Comparison of ENCODE assay signal across 25 cellular contexts in the genomic region with DNA sequence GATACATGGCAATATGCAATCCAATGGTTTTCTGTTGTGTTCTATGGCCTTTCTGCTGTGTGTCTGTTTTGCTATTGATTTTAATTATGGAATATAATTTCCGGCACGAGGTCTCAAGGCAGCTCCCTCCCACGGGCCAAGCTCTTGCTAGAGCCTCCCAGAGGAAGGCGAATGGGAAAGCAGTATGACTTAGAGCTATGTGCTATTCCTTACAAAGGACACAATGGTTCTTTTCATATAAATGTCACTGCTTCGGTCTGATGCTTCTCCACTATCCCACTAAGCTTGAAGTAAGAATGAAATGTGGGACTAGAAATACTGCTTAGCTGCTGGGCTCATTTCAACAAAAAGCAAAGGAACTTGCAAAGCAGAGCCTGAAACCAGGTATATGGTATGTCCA.
"Had no signal": no experiment of that assay in that cellular context is flagged by ENCODE, and none has a peak within 500 bp of the region (broad histone marks: within the 10 kb centered on the region; RNA-seq: fewer than 3 reads in every experiment).

No MANE protein-coding gene starts in this region.

- H3K36me3 ChIP-seq: adrenal gland, gastrocnemius medialis had no signal

- H3K9me3 ChIP-seq: adrenal gland, body of pancreas, gastrocnemius medialis had no signal

- H3K4me3 ChIP-seq: adrenal gland, body of pancreas, gastrocnemius medialis had no signal

- DNase-seq: activated CD4-positive, alpha-beta memory T cell treated with anti-CD3 and anti-CD28 coated beads for 36 hours; activated CD4-positive, alpha-beta T cell treated with anti-CD3 and anti-CD28 coated beads for 36 hours; activated CD4-positive, alpha-beta T cell treated with anti-CD3 and anti-CD28 coated beads, Interleukin-2, amount 10 ng/mL, durations not matched to agents 24 days and 14 days; activated CD4-positive, CD25-positive, alpha-beta regulatory T cell; activated CD4-positive, CD25-positive, alpha-beta regulatory T cell treated with anti-CD3 and anti-CD28 coated beads, Interleukin-2, amount 50 U/mL, for 72 hours; activated CD8-positive, alpha-beta memory T cell treated with anti-CD3 and anti-CD28 coated beads, Interleukin-2, amount 10 ng/mL, durations not matched to agents 7 days and 5 days; activated CD8-positive, alpha-beta memory T cell treated with anti-CD3 and anti-CD28 coated beads, Interleukin-2, amount 50 U/mL, for 4 hours; activated CD8-positive, alpha-beta T cell treated with anti-CD3 and anti-CD28 coated beads, Interleukin-2, amount 10 ng/mL, durations not matched to agents 7 days and 5 days; activated effector memory CD4-positive, alpha-beta T cell treated with anti-CD3 and anti-CD28 coated beads, Interleukin-2, amount 50 U/mL, for 16 hours; activated naive CD4-positive, alpha-beta T cell treated with anti-CD3 and anti-CD28 coated beads for 36 hours; activated naive CD8-positive, alpha-beta T cell treated with anti-CD3 and anti-CD28 coated beads for 36 hours; activated naive CD8-positive, alpha-beta T cell treated with anti-CD3 and anti-CD28 coated beads, Interleukin-2, amount 50 U/mL, for 24 hours; activated T-cell treated with anti-CD3 and anti-CD28 coated beads, Interleukin-2, amount 50 U/mL, for 1 hour; activated T-cell treated with anti-CD3 and anti-CD28 coated beads, Interleukin-2, amount 50 U/mL, for 48 hours; adrenal gland; amygdala; aorta; body of pancreas; caudate nucleus; cortex of kidney; dermis blood vessel endothelial cell; effector CD4-positive, alpha-beta T cell; foreskin fibroblast; gastrocnemius medialis had no signal

- H3K27ac ChIP-seq: adrenal gland, body of pancreas, gastrocnemius medialis had no signal

- ATAC-seq: activated CD4-positive, alpha-beta T cell treated with anti-CD3 and anti-CD28 coated beads for 36 hours; activated CD8-positive, alpha-beta memory T cell treated with anti-CD3 and anti-CD28 coated beads, Interleukin-2, amount 10 ng/mL, durations not matched to agents 7 days and 5 days; activated CD8-positive, alpha-beta T cell treated with anti-CD3 and anti-CD28 coated beads, Interleukin-2, amount 10 ng/mL, durations not matched to agents 7 days and 5 days; activated naive CD8-positive, alpha-beta T cell treated with anti-CD3 and anti-CD28 coated beads, Interleukin-2, amount 50 U/mL, for 24 hours; body of pancreas; esophagus mucosa; gastrocnemius medialis had no signal

- H3K4me1 ChIP-seq: adrenal gland, body of pancreas, gastrocnemius medialis had no signal

- H3K27me3 ChIP-seq: adrenal gland, body of pancreas, gastrocnemius medialis had no signal
